Comparison of ENCODE assay signal across 22 cellular contexts in the genomic region with DNA sequence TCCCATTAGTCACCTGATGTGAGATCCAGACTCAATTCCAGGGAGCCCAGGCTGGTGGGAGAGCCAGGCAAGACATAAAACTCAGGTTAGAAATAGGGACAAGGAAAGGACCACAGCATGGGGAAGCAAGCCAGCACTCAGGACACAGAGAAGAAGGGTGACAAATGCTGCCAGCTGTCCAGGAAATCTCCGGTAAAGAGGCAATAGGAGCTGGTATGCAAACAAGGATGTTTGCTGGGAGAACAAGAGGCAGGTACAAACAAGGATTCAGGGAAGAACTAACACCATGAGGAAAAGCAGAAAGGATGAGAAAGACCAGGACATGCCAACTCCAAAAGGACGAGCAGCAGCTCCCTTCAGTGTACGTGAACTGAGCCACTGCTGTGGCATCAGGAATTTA. TPM values are rescaled to one million over a fixed set of nuclear protein-coding genes. Genes with fewer than 3 reads are reported as not detected.
A peak's percentile ranks its signal among the peaks of the same experiment; 100 is the strongest.
DNase-seq lines count a peak whose midpoint lies in the region; ATAC-seq and TF ChIP-seq lines count a peak whose summit lies in the region.
"Had no signal": no experiment of that assay in that cellular context is flagged by ENCODE, and none has a peak within 500 bp of the region (broad histone marks: within the 10 kb centered on the region; RNA-seq: fewer than 3 reads in every experiment).

No MANE protein-coding gene starts in this region.

- no peaks in the 10 kb centered on the region for H3K27me3 Mint-ChIP-seq in activated naive CD4-positive, alpha-beta T cell treated with anti-CD3 and anti-CD28 coated beads, Interleukin-2, amount 50 U/mL, for 24 hours
- H3K27me3 Mint-ChIP-seq: activated CD4-positive, alpha-beta T cell treated with anti-CD3 and anti-CD28 coated beads, Interleukin-2, amount 10 ng/mL, durations not matched to agents 24 days and 14 days; activated CD8-positive, alpha-beta memory T cell treated with anti-CD3 and anti-CD28 coated beads, Interleukin-2, amount 10 ng/mL, durations not matched to agents 7 days and 5 days; effector memory CD8-positive, alpha-beta T cell; memory B cell had no signal

- in situ Hi-C loops in transverse colon (cut with MboI; ENCODE audit: low pct_ligation_motif_present in 1 of 4, low pct_unique_long_range_greater_than_20kb in 1 of 4, low sequenced_read_pairs in 3 of 4), result no loop called here

- WGBS in transverse colon (ENCODE audit: low coverage in 1 of 2), 2 donors, result 59 to 86% methylated on average over 1 to 3 of the region's 3 CpGs

- peaks cover 18% of the 10 kb centered on the region for H3K36me3 Mint-ChIP-seq in activated naive CD4-positive, alpha-beta T cell treated with anti-CD3 and anti-CD28 coated beads, Interleukin-2, amount 50 U/mL, for 24 hours

- TF ChIP-seq EP300 in transverse colon (IDR thresholded peaks at IDR 0.05; ENCODE audit: low read depth), result no peak

- TF ChIP-seq POLR2A in transverse colon (IDR thresholded peaks at IDR 0.05) (no peak), GM18505 (IDR thresholded peaks at IDR 0.05; ENCODE audit: borderline replicate concordance, extremely low read depth, insufficient read depth, insufficient read length) (no peak)

- H3K27me3 ChIP-seq in transverse colon, result no peaks in the 10 kb centered on the region
- H3K27me3 ChIP-seq: BLaER1 treated with 17β-estradiol and CSF1 and Interleukin-3, amounts not matched to agents 10 nM and 100 nM; esophagus muscularis mucosa; uterus had no signal

- H3K9me3 Mint-ChIP-seq in activated naive CD4-positive, alpha-beta T cell treated with anti-CD3 and anti-CD28 coated beads, Interleukin-2, amount 50 U/mL, for 24 hours, result no peaks in the 10 kb centered on the region
- H3K9me3 Mint-ChIP-seq: activated CD4-positive, alpha-beta T cell treated with anti-CD3 and anti-CD28 coated beads, Interleukin-2, amount 10 ng/mL, durations not matched to agents 24 days and 14 days; activated T-helper 1 cell treated with anti-CD3 and anti-CD28 coated beads, Interleukin-12 subunit alpha, Interleukin-12 subunit beta, Interleukin-2, Interleukin-4 antibody, amounts not matched to agents 30 ng/mL and 10 ng/mL and 1 ng/mL, durations not matched to agents 14 hours and 24 hours and 36 hours; effector memory CD8-positive, alpha-beta T cell; memory B cell had no signal

- intact Hi-C loops in left colon (cut with DNase I, micrococcal nuclease), result no loop called here
- intact Hi-C loops in transverse colon (cut with DNase I; ENCODE audit: low total_unique reads), result no loop called here

- peaks cover 0 to 49% (median 19%) of the 10 kb centered on the region in 4 donors for H3K36me3 ChIP-seq in transverse colon
- H3K36me3 ChIP-seq: uterus had no signal

- H3K9me3 ChIP-seq in transverse colon, result no peaks in the 10 kb centered on the region
- H3K9me3 ChIP-seq: BLaER1 treated with 17β-estradiol and CSF1 and Interleukin-3, amounts not matched to agents 10 nM and 100 nM; esophagus muscularis mucosa; uterus had no signal

- peaks cover 0 to 20% (median 6%) of the 10 kb centered on the region in 4 donors for H3K4me1 ChIP-seq in transverse colon
- H3K4me1 ChIP-seq: uterus had no signal

- peak overlapping the region; percentile 68 for H3K27ac Mint-ChIP-seq in activated naive CD4-positive, alpha-beta T cell treated with anti-CD3 and anti-CD28 coated beads, Interleukin-2, amount 50 U/mL, for 24 hours
- H3K27ac Mint-ChIP-seq: activated CD4-positive, alpha-beta T cell treated with anti-CD3 and anti-CD28 coated beads, Interleukin-2, amount 10 ng/mL, durations not matched to agents 24 days and 14 days; activated CD8-positive, alpha-beta memory T cell treated with anti-CD3 and anti-CD28 coated beads, Interleukin-2, amount 10 ng/mL, durations not matched to agents 7 days and 5 days; activated T-helper 1 cell treated with anti-CD3 and anti-CD28 coated beads, Interleukin-12 subunit alpha, Interleukin-12 subunit beta, Interleukin-2, Interleukin-4 antibody, amounts not matched to agents 30 ng/mL and 10 ng/mL and 1 ng/mL, durations not matched to agents 14 hours and 24 hours and 36 hours; memory B cell had no signal

- no peak overlapping the region for H3K4me3 ChIP-seq in transverse colon
- H3K4me3 ChIP-seq: BLaER1 treated with 17β-estradiol and CSF1 and Interleukin-3, amounts not matched to agents 10 nM and 100 nM; esophagus muscularis mucosa; skin epidermis; uterus had no signal

- peak overlapping the region in 3 of 4 donors; percentile 22 to 49 (median 40) for H3K27ac ChIP-seq in transverse colon
- H3K27ac ChIP-seq: BLaER1 treated with 17β-estradiol and CSF1 and Interleukin-3, amounts not matched to agents 10 nM and 100 nM; esophagus muscularis mucosa; skin epidermis; uterus had no signal

- ATAC-seq in left colon, result peak; percentile 20
- ATAC-seq in HG03135 (IDR thresholded peaks at IDR 0.05; ENCODE audit: unreplicated experiment), result no peak
- no peak for ATAC-seq in GM18505 (IDR thresholded peaks at IDR 0.05; ENCODE audit: unreplicated experiment)
- ATAC-seq: activated CD8-positive, alpha-beta memory T cell treated with anti-CD3 and anti-CD28 coated beads, Interleukin-2, amount 10 ng/mL, durations not matched to agents 7 days and 5 days; effector memory CD8-positive, alpha-beta T cell; left cardiac atrium had no signal

- H3K4me1 Mint-ChIP-seq in activated naive CD4-positive, alpha-beta T cell treated with anti-CD3 and anti-CD28 coated beads, Interleukin-2, amount 50 U/mL, for 24 hours, result no peaks in the 10 kb centered on the region
- H3K4me1 Mint-ChIP-seq: memory B cell had no signal

- no peak for TF ChIP-seq CTCF in transverse colon (IDR thresholded peaks at IDR 0.05)

- no peak for DNase-seq in activated naive CD4-positive, alpha-beta T cell (lab: John Stamatoyannopoulos, UW)
- DNase-seq in NCI-H2196 (lab: John Stamatoyannopoulos, UW; ENCODE audit: unreplicated experiment) (peak; percentile 11), left colon (no peak), transverse colon (no peak), AG08395 (ENCODE audit: low spot score) (no peak)
- DNase-seq: activated CD4-positive, alpha-beta T cell treated with anti-CD3 and anti-CD28 coated beads, Interleukin-2, amount 10 ng/mL, durations not matched to agents 24 days and 14 days; activated CD8-positive, alpha-beta memory T cell treated with anti-CD3 and anti-CD28 coated beads, Interleukin-2, amount 10 ng/mL, durations not matched to agents 7 days and 5 days; effector memory CD8-positive, alpha-beta T cell; foreskin melanocyte; left cardiac atrium; NCI-H526; stimulated activated CD4-positive, alpha-beta T cell treated with anti-CD3 and anti-CD28 coated beads, Interleukin-2, amount 100 ng/mL, for 24 hours; T-helper 2 cell; uterus had no signal

- H3K4me3 Mint-ChIP-seq in activated naive CD4-positive, alpha-beta T cell treated with anti-CD3 and anti-CD28 coated beads, Interleukin-2, amount 50 U/mL, for 24 hours, result no peak overlapping the region
- H3K4me3 Mint-ChIP-seq: activated CD4-positive, alpha-beta T cell treated with anti-CD3 and anti-CD28 coated beads, Interleukin-2, amount 10 ng/mL, durations not matched to agents 24 days and 14 days; activated CD8-positive, alpha-beta memory T cell treated with anti-CD3 and anti-CD28 coated beads, Interleukin-2, amount 10 ng/mL, durations not matched to agents 7 days and 5 days; activated T-helper 1 cell treated with anti-CD3 and anti-CD28 coated beads, Interleukin-12 subunit alpha, Interleukin-12 subunit beta, Interleukin-2, Interleukin-4 antibody, amounts not matched to agents 30 ng/mL and 10 ng/mL and 1 ng/mL, durations not matched to agents 14 hours and 24 hours and 36 hours; effector memory CD8-positive, alpha-beta T cell; memory B cell had no signal

RNA-seq across cellular contexts. Expression of gene TXNDC11, which starts 10.2 kb away (rescaled TPM):
- total RNA-seq in left colon (10 to 100 TPM; 67.4 TPM), transverse colon (100 to 1,000 TPM in 1 of 4 donors, 10 to 100 TPM in 3; 66.8 to 105 (median 71.1) TPM)

RNA-seq across cellular contexts. Expression of gene ZC3H7A, which starts 44.2 kb away (rescaled TPM):
- total RNA-seq in left colon (10 to 100 TPM; 34.4 to 43.7 TPM), transverse colon (10 to 100 TPM; 38.1 to 92.0 (median 63.3) TPM)
